15 cellular contexts compared by ENCODE assay signal in genomic region chr17:45681706-45682105, GRCh38.
DNase-seq lines count a peak whose midpoint lies in the region.
"Had no signal": no experiment of that assay in that cellular context is flagged by ENCODE, and none has a peak within 500 bp of the region (broad histone marks: within the 10 kb centered on the region; RNA-seq: fewer than 3 reads in every experiment).

No MANE protein-coding gene starts in this region.

- H3K36me3 Mint-ChIP-seq in immature natural killer cell: no peaks in the 10 kb centered on the region
- H3K36me3 Mint-ChIP-seq: CD4-positive, CD25-positive, alpha-beta regulatory T cell; CD8-positive, alpha-beta memory T cell had no signal

- H3K27ac Mint-ChIP-seq in immature natural killer cell: no peak overlapping the region
- H3K27ac Mint-ChIP-seq: CD4-positive, CD25-positive, alpha-beta regulatory T cell had no signal

- peaks cover 0 to 10% (median 2%) of the 10 kb centered on the region in 3 donors for H3K27me3 Mint-ChIP-seq in immature natural killer cell (ENCODE audit: low read depth in 3 of 3)

- DNase-seq in NCI-H2196 (lab: John Stamatoyannopoulos, UW; ENCODE audit: unreplicated experiment): peak; percentile 12
- no peak for DNase-seq in NCI-H2196 treated with DMSO at 0.1 percent for 48 hours (lab: John Stamatoyannopoulos, UW; ENCODE audit: unreplicated experiment)
- DNase-seq in RPMI8226: peak; percentile 28
- DNase-seq in medulla oblongata (ENCODE audit: extremely low spot score): peak; percentile 6
- no peak for DNase-seq in NCI-H1048 (lab: John Stamatoyannopoulos, UW)
- DNase-seq in immature natural killer cell: no peak
- DNase-seq: BE2C; C1 segment of cervical spinal cord; CD4-positive, CD25-positive, alpha-beta regulatory T cell; CD8-positive, alpha-beta memory T cell; COR-L47; DMS153; DND-41; EL; HCEC 1CT had no signal

- H3K9me3 Mint-ChIP-seq in immature natural killer cell: peaks cover 0 to 4% (median 0%) of the 10 kb centered on the region in 6 donors

- no peak overlapping the region for H3K4me3 Mint-ChIP-seq in immature natural killer cell
- H3K4me3 Mint-ChIP-seq: CD8-positive, alpha-beta memory T cell had no signal

- no peaks in the 10 kb centered on the region for H3K4me1 Mint-ChIP-seq in immature natural killer cell
- H3K4me1 Mint-ChIP-seq: CD4-positive, CD25-positive, alpha-beta regulatory T cell; CD8-positive, alpha-beta memory T cell had no signal

Comparison
In these comparisons a context has a peak if more than half of its experiments do, and no peak if none do; other contexts are left out.
1. DNase-seq: peak in NCI-H2196 (single experiment), RPMI8226 (single experiment) and medulla oblongata (single experiment); none in NCI-H2196 treated with DMSO at 0.1 percent for 48 hours (single experiment), NCI-H1048 (single experiment) and immature natural killer cell (0 of 3).